Comparison of ENCODE assay signal across 10 cellular contexts in the genomic region with DNA sequence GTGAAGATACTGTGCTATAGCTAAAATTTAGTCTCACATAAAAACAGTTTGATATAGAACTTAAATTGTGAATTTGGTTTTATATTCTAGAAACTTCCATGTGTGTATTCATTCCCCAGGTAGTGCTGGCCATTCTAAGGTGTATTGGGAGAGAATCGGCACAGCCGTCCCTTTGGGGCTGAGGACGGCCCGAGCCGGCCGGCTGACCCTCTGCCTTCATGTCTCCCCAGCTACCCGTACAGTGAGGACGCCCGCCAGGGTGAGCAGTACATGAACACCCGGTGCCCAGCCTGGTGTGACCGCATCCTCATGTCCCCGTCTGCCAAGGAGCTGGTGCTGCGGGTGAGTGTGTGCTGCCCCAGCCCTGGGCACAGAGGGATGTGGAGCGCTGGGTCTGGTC. TPM values are rescaled to one million over a fixed set of nuclear protein-coding genes. Genes with fewer than 3 reads are reported as not detected.
"Had no signal": no experiment of that assay in that cellular context is flagged by ENCODE, and none has a peak within 500 bp of the region (broad histone marks: within the 10 kb centered on the region; RNA-seq: fewer than 3 reads in every experiment).

No MANE protein-coding gene starts in this region.

- ATAC-seq: GM23338, HCT116, HepG2 had no signal

- H3K27ac ChIP-seq: HL-60 had no signal

- H3K36me3 ChIP-seq: HAP-1 had no signal

- H3K4me3 ChIP-seq: GM23338, HAP-1 had no signal

- H3K4me1 ChIP-seq: HAP-1 had no signal

- H3K9me3 ChIP-seq: HAP-1 had no signal

- DNase-seq: H7, HFFc6, KBM-7 had no signal

- H3K4me2 ChIP-seq: GM23338 had no signal

RNA-seq across cellular contexts. Expression of a gene that starts 8.5 kb away (rescaled TPM):
- total RNA-seq: H4, HepG2, HFFc6, HT1080 had no signal
